8 cellular contexts compared by ENCODE assay signal in the genomic region with DNA sequence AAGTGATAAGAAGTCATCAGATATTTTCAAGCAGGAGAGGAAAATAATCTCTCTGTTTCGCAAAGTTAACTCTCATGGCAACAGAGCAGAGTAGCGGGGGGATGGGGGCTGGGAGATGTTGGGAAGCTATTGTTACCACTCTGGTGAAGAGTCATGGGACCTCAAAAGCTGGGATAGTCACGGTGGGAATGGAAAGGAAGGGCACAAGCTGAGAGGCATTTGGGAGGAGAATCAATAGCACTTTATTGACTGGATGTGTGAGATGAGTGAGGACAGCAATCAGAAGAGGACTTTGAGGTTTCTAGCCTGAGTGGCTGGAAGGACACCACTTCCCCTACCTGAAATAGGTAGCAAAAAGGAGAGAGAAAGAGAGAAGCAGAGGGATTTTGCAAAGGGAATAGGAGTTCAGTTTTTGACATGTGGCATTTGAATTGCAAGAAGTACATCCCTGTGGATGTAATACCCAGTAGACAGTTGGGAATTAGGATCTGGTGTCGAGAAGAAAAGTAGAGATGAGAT. TPM values are rescaled to one million over a fixed set of nuclear protein-coding genes. Genes with fewer than 3 reads are reported as not detected.
A peak's percentile ranks its signal among the peaks of the same experiment; 100 is the strongest.
DNase-seq lines count a peak whose midpoint lies in the region; ATAC-seq and TF ChIP-seq lines count a peak whose summit lies in the region.

No MANE protein-coding gene starts in this region.

- no peaks in the 10 kb centered on the region for H3K36me3 ChIP-seq in BLaER1
- H3K36me3 ChIP-seq in naive thymus-derived CD4-positive, alpha-beta T cell (ENCODE audit: control insufficient read depth in 2 of 3, insufficient read depth in 3 of 3, low read length in 3 of 3), result peaks cover 0 to 3% (median 0%) of the 10 kb centered on the region in 3 experiments

- H3K9me3 ChIP-seq in BLaER1, result no peaks in the 10 kb centered on the region
- H3K9me3 ChIP-seq in naive thymus-derived CD4-positive, alpha-beta T cell (ENCODE audit: control insufficient read depth in 2 of 3, low read length in 3 of 3), result no peaks in the 10 kb centered on the region

- no peak for ATAC-seq in naive thymus-derived CD4-positive, alpha-beta T cell
- ATAC-seq in GM18907 (IDR thresholded peaks at IDR 0.05; ENCODE audit: unreplicated experiment), result no peak

- H3K4me3 Mint-ChIP-seq in naive thymus-derived CD4-positive, alpha-beta T cell, result no peak overlapping the region

- no peak for TF ChIP-seq POLR2A in NB4 (IDR thresholded peaks at IDR 0.05; ENCODE audit: extremely low read depth, insufficient read length)

- peak overlapping the region; percentile 89 for H3K9ac ChIP-seq in BLaER1

- intact Hi-C loops in naive thymus-derived CD4-positive, alpha-beta T cell (cut with micrococcal nuclease), result loop anchor here in 1 of 2 donors (5.0 kb wide), 1 partner anchor 187 kb away; a partner anchor contains a TSS

- peaks cover 0 to 3% (median 0%) of the 10 kb centered on the region in 5 donors for H3K36me3 Mint-ChIP-seq in naive thymus-derived CD4-positive, alpha-beta T cell

- H3K4me2 ChIP-seq in BLaER1, result peak overlapping the region; percentile 85

- peaks cover 8% of the 10 kb centered on the region; the same call in 1 of the 2 replicates for H3K27me3 ChIP-seq in BLaER1
- no peaks in the 10 kb centered on the region for H3K27me3 ChIP-seq in naive thymus-derived CD4-positive, alpha-beta T cell (ENCODE audit: control insufficient read depth in 2 of 2, insufficient read depth in 2 of 2, low read length in 2 of 2)

- no peaks in the 10 kb centered on the region for H3K9me3 Mint-ChIP-seq in naive thymus-derived CD4-positive, alpha-beta T cell

- no peaks in the 10 kb centered on the region for H3K27me3 Mint-ChIP-seq in naive thymus-derived CD4-positive, alpha-beta T cell

- H3K27ac ChIP-seq in BLaER1, result peak overlapping the region; percentile 95
- peak overlapping the region; percentile 85 for H3K27ac ChIP-seq in naive thymus-derived CD4-positive, alpha-beta T cell (ENCODE audit: low read depth, low read length)

- CTCF ChIA-PET in naive thymus-derived CD4-positive, alpha-beta T cell (lab: Charles Lee), result interaction anchor here (1.0 to 1.5 kb wide), 2 partner anchors 135 to 161 kb away, joined by 3 to 5 read pairs; a partner anchor contains a TSS

- DNase-seq in NB4 (ENCODE audit: low read depth) (no peak), epidermal melanocyte (ENCODE audit: insufficient read length, low spot score) (peak; percentile 31), NCI-H1417 treated with DMSO at 0.1 percent for 48 hours (lab: John Stamatoyannopoulos, UW) (no peak), ureter (ENCODE audit: low spot score) (no peak), NCI-H2081 treated with DMSO at 0.1 percent for 48 hours (lab: John Stamatoyannopoulos, UW) (no peak)
- DNase-seq in naive thymus-derived CD4-positive, alpha-beta T cell, result peak in 1 of 9 donors; percentile 1

- no peak for TF ChIP-seq CTCF in NB4 (IDR thresholded peaks at IDR 0.05; ENCODE audit: low read depth, low read length)

- peaks cover 30% of the 10 kb centered on the region for H4K20me1 ChIP-seq in BLaER1

- H3K27ac Mint-ChIP-seq in naive thymus-derived CD4-positive, alpha-beta T cell, result no peak overlapping the region

- H3K4me1 ChIP-seq in BLaER1, result peaks cover 69% of the 10 kb centered on the region
- peaks cover 32 to 41% of the 10 kb centered on the region in 2 donors for H3K4me1 ChIP-seq in naive thymus-derived CD4-positive, alpha-beta T cell (ENCODE audit: control insufficient read depth in 2 of 2, insufficient read depth in 2 of 2, low read length in 2 of 2)

- H3K4me3 ChIP-seq in BLaER1 (peak overlapping the region; percentile 77), NB4 (ENCODE audit: low read depth, low read length) (peak overlapping the region; percentile 82)
- H3K4me3 ChIP-seq in naive thymus-derived CD4-positive, alpha-beta T cell (ENCODE audit: low read length), result peak overlapping the region; percentile 96

- POLR2A ChIA-PET in naive thymus-derived CD4-positive, alpha-beta T cell (lab: Charles Lee), result interaction anchor here (1.1 kb wide), 1 partner anchor 27 kb away, joined by 3 read pairs; a partner anchor contains a TSS

- H3K4me1 Mint-ChIP-seq in naive thymus-derived CD4-positive, alpha-beta T cell, result peaks cover 14 to 39% (median 26%) of the 10 kb centered on the region in 7 donors

RNA-seq across cellular contexts. Expression of a gene that starts 27.2 kb away (rescaled TPM):
- 100 to 1,000 TPM in 1 of 5 experiments, 1 to 10 TPM in 4; 1.1 to 121 (median 2.3) TPM for total RNA-seq in naive thymus-derived CD4-positive, alpha-beta T cell
- 1 to 10 TPM; 1.0 to 2.7 TPM for polyA plus RNA-seq in naive thymus-derived CD4-positive, alpha-beta T cell
- total RNA-seq in ureter, result 45.8 TPM

RNA-seq across cellular contexts. Expression of a gene that starts 44.2 kb away (rescaled TPM):
- under 1 TPM in 1 of 5 experiments, not detected in 4; 0.46 TPM for total RNA-seq in naive thymus-derived CD4-positive, alpha-beta T cell
- under 1 TPM in 1 of 2 donors, not detected in 1; 0.10 TPM for polyA plus RNA-seq in naive thymus-derived CD4-positive, alpha-beta T cell
- 0.16 TPM for total RNA-seq in ureter
